Comparison of ENCODE assay signal across 16 cellular contexts in genomic region chr5:73917433-73917832, GRCh38.
DNase-seq lines count a peak whose midpoint lies in the region; ATAC-seq and TF ChIP-seq lines count a peak whose summit lies in the region.
"Had no signal": no experiment of that assay in that cellular context is flagged by ENCODE, and none has a peak within 500 bp of the region (broad histone marks: within the 10 kb centered on the region; RNA-seq: fewer than 3 reads in every experiment).

No MANE protein-coding gene starts in this region.

- H3K27ac ChIP-seq in GM23338 (ENCODE audit: low read depth) (no peak overlapping the region), hepatocyte (no peak overlapping the region)
- H3K27ac ChIP-seq: WERI-Rb-1 had no signal

- H3K4me3 Mint-ChIP-seq in GM23338 = no peak overlapping the region
- H3K4me3 Mint-ChIP-seq in osteocyte (ENCODE audit: unreplicated experiment) = no peak overlapping the region
- H3K4me3 Mint-ChIP-seq: naive B cell had no signal

- H2AFZ ChIP-seq in GM23338 = no peak overlapping the region
- no peak overlapping the region for H2AFZ ChIP-seq in hepatocyte

- no peaks in the 10 kb centered on the region for H3K36me3 Mint-ChIP-seq in GM23338 (ENCODE audit: low read depth)
- peaks cover 42% of the 10 kb centered on the region for H3K36me3 Mint-ChIP-seq in osteocyte (ENCODE audit: unreplicated experiment)
- H3K36me3 Mint-ChIP-seq: naive B cell had no signal

- H3K4me2 ChIP-seq in GM23338 (no peak overlapping the region), hepatocyte (no peak overlapping the region)

- H3K9me3 Mint-ChIP-seq in GM23338 (no peaks in the 10 kb centered on the region), osteocyte (ENCODE audit: unreplicated experiment) (no peaks in the 10 kb centered on the region)
- H3K9me3 Mint-ChIP-seq: naive B cell had no signal

- no peaks in the 10 kb centered on the region for H3F3A ChIP-seq in GM23338 (replicated peaks; ENCODE audit: low read depth)

- no peaks in the 10 kb centered on the region for H3K9me2 ChIP-seq in GM23338 (ENCODE audit: insufficient read depth)
- no peaks in the 10 kb centered on the region for H3K9me2 ChIP-seq in hepatocyte (replicated peaks; ENCODE audit: insufficient read depth)

- no peak for TF ChIP-seq CTCF in GM23338 (conservative IDR thresholded peaks at IDR 0.05; ENCODE audit: low read depth in 2 of 2)
- TF ChIP-seq CTCF in fibroblast of mammary gland (conservative IDR thresholded peaks at IDR 0.05; ENCODE audit: control insufficient read depth, insufficient read depth, low read depth, low read length) = no peak
- no peak for TF ChIP-seq CTCF in osteocyte (IDR thresholded peaks at IDR 0.05)
- TF ChIP-seq CTCF in hepatocyte (IDR thresholded peaks at IDR 0.05; ENCODE audit: poor library complexity) = no peak

- DNase-seq in GM23338 (ENCODE audit: low spot score) (peak; percentile 3), NCI-H446 treated with DMSO at 0.1 percent for 48 hours (lab: John Stamatoyannopoulos, UW) (peak; percentile 99), fibroblast of mammary gland (ENCODE audit: low read depth) (peak; percentile 35), osteocyte (ENCODE audit: extremely low spot score, unreplicated experiment) (no peak), hepatocyte (ENCODE audit: low spot score) (no peak), NCI-H1436 (lab: John Stamatoyannopoulos, UW) (no peak)
- no peak for DNase-seq in stimulated activated CD4-positive, alpha-beta T cell treated with anti-CD3 and anti-CD28 coated beads, Interleukin-4, amount 100 ng/mL, for 4 hours
- DNase-seq: activated CD8-positive, alpha-beta memory T cell treated with anti-CD3 and anti-CD28 coated beads, Interleukin-2, amount 50 U/mL, for 4 hours; GDM1; KBM-7; naive B cell; NCI-H2227 treated with DMSO at 0.1 percent for 48 hours; stimulated activated CD4-positive, alpha-beta T cell treated with anti-CD3 and anti-CD28 coated beads, Interleukin-12 subunit alpha, Interleukin-12 subunit beta, amount 100 ng/mL, for 4 hours; stimulated activated CD8-positive, alpha-beta memory T cell treated with anti-CD3 and anti-CD28 coated beads, Interleukin-4, amount 100 ng/mL, for 48 hours; WERI-Rb-1 had no signal

- H3K79me2 ChIP-seq in GM23338 (replicated peaks; ENCODE audit: insufficient read depth) (no peaks in the 10 kb centered on the region), hepatocyte (no peaks in the 10 kb centered on the region)

- H3K36me3 ChIP-seq in GM23338 (ENCODE audit: insufficient read depth) (no peaks in the 10 kb centered on the region), hepatocyte (replicated peaks; ENCODE audit: insufficient read depth, low read depth) (no peaks in the 10 kb centered on the region)
- H3K36me3 ChIP-seq: WERI-Rb-1 had no signal

- ATAC-seq in GM23338 (peak; percentile 41; the same call in 2 of the 3 replicates), HG03097 (IDR thresholded peaks at IDR 0.05; ENCODE audit: low FRiP score, unreplicated experiment) (no peak)

- H3K4me1 ChIP-seq in GM23338 (ENCODE audit: insufficient read depth) (0 out of 2 replicates have a peak, but pooled peaks cover 4% of the 10 kb centered on the region), hepatocyte (ENCODE audit: insufficient read depth) (peaks cover 7% of the 10 kb centered on the region)

- H3K9me3 ChIP-seq in hepatocyte (ENCODE audit: low read depth) = no peaks in the 10 kb centered on the region

- H3K27me3 Mint-ChIP-seq in GM23338 (ENCODE audit: insufficient read depth, low read depth, poor library complexity) = peaks cover 2% of the 10 kb centered on the region
- no peaks in the 10 kb centered on the region for H3K27me3 Mint-ChIP-seq in osteocyte (ENCODE audit: unreplicated experiment)

- WGBS in hepatocyte (ENCODE audit: low lambda C conversion rate, missing lambda C conversion rate) = 89% methylated on average over 3 of the region's 3 CpGs

- H4K20me1 ChIP-seq in GM23338 (replicated peaks; ENCODE audit: insufficient read depth) (no peaks in the 10 kb centered on the region), hepatocyte (ENCODE audit: insufficient read depth, poor library complexity, severe bottlenecking) (no peaks in the 10 kb centered on the region)

- H3K27me3 ChIP-seq in GM23338 (ENCODE audit: insufficient read depth) = no peaks in the 10 kb centered on the region
- H3K27me3 ChIP-seq in hepatocyte = no peaks in the 10 kb centered on the region

- H3K4me1 Mint-ChIP-seq in GM23338 (peaks cover 6% of the 10 kb centered on the region; the same call in 2 of the 3 replicates), osteocyte (ENCODE audit: unreplicated experiment) (peaks cover 20% of the 10 kb centered on the region)
- H3K4me1 Mint-ChIP-seq: naive B cell had no signal

- no peak overlapping the region for H3K4me3 ChIP-seq in GM23338
- no peak overlapping the region for H3K4me3 ChIP-seq in fibroblast of mammary gland (ENCODE audit: control insufficient read depth, low read depth, low read length)
- H3K4me3 ChIP-seq in hepatocyte = no peak overlapping the region

- H3K27ac Mint-ChIP-seq in GM23338 (no peak overlapping the region), osteocyte (ENCODE audit: unreplicated experiment) (peak overlapping the region; percentile 35)
- H3K27ac Mint-ChIP-seq: naive B cell had no signal

TF ChIP-seq in GM23338, 12 proteins besides CTCF, POLR2A, EP300 and RAD21:
- no peak for TF ChIP-seq ZNF114 (CRISPR knock-in tag; IDR thresholded peaks at IDR 0.05)

Comparison
In these comparisons a context has a peak if more than half of its experiments do, and no peak if none do; other contexts are left out.
1. DNase-seq: peak in GM23338 (single experiment), NCI-H446 treated with DMSO at 0.1 percent for 48 hours (single experiment) and fibroblast of mammary gland (single experiment); none in osteocyte (single experiment), hepatocyte (single experiment), NCI-H1436 (single experiment) and stimulated activated CD4-positive, alpha-beta T cell treated with anti-CD3 and anti-CD28 coated beads, Interleukin-4, amount 100 ng/mL, for 4 hours (0 of 2).